In the genomic region with DNA sequence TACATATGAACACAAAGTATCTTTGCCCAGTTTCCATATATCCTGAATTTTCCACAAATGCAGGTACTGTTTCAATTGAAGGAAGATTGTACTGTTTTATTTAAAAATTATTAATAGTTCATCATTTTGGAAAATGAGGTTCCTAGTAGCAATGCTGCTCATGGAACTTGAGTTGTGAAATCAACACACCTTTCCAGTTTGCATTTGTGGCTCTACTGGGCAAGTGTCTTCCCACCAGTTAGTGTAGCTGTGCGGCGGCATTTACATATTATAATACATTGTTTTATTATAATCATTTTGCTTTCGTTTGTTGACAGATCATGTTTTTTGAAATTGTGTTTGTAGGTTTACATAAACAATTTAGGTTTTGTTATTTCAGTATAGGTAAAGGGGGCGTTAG, we compare ENCODE assay signal across 8 cellular contexts. TPM values are rescaled to one million over a fixed set of nuclear protein-coding genes. Genes with fewer than 3 reads are reported as not detected.
DNase-seq lines count a peak whose midpoint lies in the region; ATAC-seq and TF ChIP-seq lines count a peak whose summit lies in the region.

No MANE protein-coding gene starts in this region.

- H3K9me3 Mint-ChIP-seq in activated CD4-positive, alpha-beta T cell treated with anti-CD3 and anti-CD28 coated beads, Interleukin-2, amount 10 ng/mL, durations not matched to agents 7 days and 5 days = no peaks in the 10 kb centered on the region
- H3K9me3 Mint-ChIP-seq in activated T-helper 2 cell treated with anti-CD3 and anti-CD28 coated beads, Interferon-gamma antibody, Interleukin-2, Interleukin-4, amounts not matched to agents 10 μg/mL and 5 μg/mL and 100 μg/mL, durations not matched to agents 14 hours and 24 hours and 36 hours = no peaks in the 10 kb centered on the region

- no peaks in the 10 kb centered on the region for H3K36me3 ChIP-seq in kidney epithelial cell (ENCODE audit: control insufficient read depth, insufficient read depth, low read length)
- no peaks in the 10 kb centered on the region for H3K36me3 ChIP-seq in testis (ENCODE audit: low read depth, missing control alignments)

- TF ChIP-seq CTCF in kidney epithelial cell (IDR thresholded peaks at IDR 0.05; ENCODE audit: insufficient read depth, low read length, poor library complexity, severe bottlenecking) (no peak), testis (IDR thresholded peaks at IDR 0.05) (no peak)

- no peak for TF ChIP-seq POLR2A in testis (IDR thresholded peaks at IDR 0.05)

- intact Hi-C loops in activated T-helper 2 cell treated with anti-CD3 and anti-CD28 coated beads, Interferon-gamma antibody, Interleukin-2, Interleukin-4, amounts not matched to agents 10 μg/mL and 5 μg/mL and 100 μg/mL, durations not matched to agents 14 hours and 24 hours and 36 hours (cut with micrococcal nuclease) = loop anchor here (2.0 to 10.0 kb wide), 6 partner anchors 19 to 597 kb away; partner anchors contain the start of genes MED14 and USP9X
- intact Hi-C loops in testis (cut with DNase I; ENCODE audit: low total_unique reads) = no loop called here

- H3K27me3 Mint-ChIP-seq in activated CD4-positive, alpha-beta T cell treated with anti-CD3 and anti-CD28 coated beads, Interleukin-2, amount 10 ng/mL, durations not matched to agents 7 days and 5 days = no peaks in the 10 kb centered on the region
- no peaks in the 10 kb centered on the region for H3K27me3 Mint-ChIP-seq in activated T-helper 2 cell treated with anti-CD3 and anti-CD28 coated beads, Interferon-gamma antibody, Interleukin-2, Interleukin-4, amounts not matched to agents 10 μg/mL and 5 μg/mL and 100 μg/mL, durations not matched to agents 14 hours and 24 hours and 36 hours (ENCODE audit: low read depth)

- H3K27me3 ChIP-seq in kidney epithelial cell (ENCODE audit: control insufficient read depth, insufficient read depth, low read length) (no peaks in the 10 kb centered on the region), testis (no peaks in the 10 kb centered on the region)

- peak overlapping the region; percentile 30 for H3K4me3 ChIP-seq in kidney epithelial cell (ENCODE audit: low read depth, low read length)
- H3K4me3 ChIP-seq in testis = peak overlapping the region in 1 of 2 donors; percentile 82

- H3K27ac ChIP-seq in testis = peak overlapping the region; percentile 99

- ATAC-seq in HG02763 (IDR thresholded peaks at IDR 0.05; ENCODE audit: unreplicated experiment) = no peak
- ATAC-seq in HG03460 (IDR thresholded peaks at IDR 0.05; ENCODE audit: unreplicated experiment) = no peak

- no peaks in the 10 kb centered on the region for H3K9me3 ChIP-seq in testis

- H3K4me1 ChIP-seq in testis = no peaks in the 10 kb centered on the region

- H3K4me1 Mint-ChIP-seq in activated CD4-positive, alpha-beta T cell treated with anti-CD3 and anti-CD28 coated beads, Interleukin-2, amount 10 ng/mL, durations not matched to agents 7 days and 5 days = peaks cover 22% of the 10 kb centered on the region
- H3K4me1 Mint-ChIP-seq in activated T-helper 2 cell treated with anti-CD3 and anti-CD28 coated beads, Interferon-gamma antibody, Interleukin-2, Interleukin-4, amounts not matched to agents 10 μg/mL and 5 μg/mL and 100 μg/mL, durations not matched to agents 14 hours and 24 hours and 36 hours (ENCODE audit: low read depth) = peaks cover 18% of the 10 kb centered on the region

- POLR2A ChIA-PET in activated CD4-positive, alpha-beta T cell treated with anti-CD3 and anti-CD28 coated beads, Interleukin-2, amount 10 ng/mL, durations not matched to agents 7 days and 5 days (lab: Charles Lee) = no interaction called here

- peaks cover 15% of the 10 kb centered on the region for H3K36me3 Mint-ChIP-seq in activated CD4-positive, alpha-beta T cell treated with anti-CD3 and anti-CD28 coated beads, Interleukin-2, amount 10 ng/mL, durations not matched to agents 7 days and 5 days (ENCODE audit: low read depth)
- peaks cover 29% of the 10 kb centered on the region for H3K36me3 Mint-ChIP-seq in activated T-helper 2 cell treated with anti-CD3 and anti-CD28 coated beads, Interferon-gamma antibody, Interleukin-2, Interleukin-4, amounts not matched to agents 10 μg/mL and 5 μg/mL and 100 μg/mL, durations not matched to agents 14 hours and 24 hours and 36 hours (ENCODE audit: low read depth)

- WGBS in testis, 2 donors = 49 to 63% methylated on average over 4 of the region's 4 CpGs

- peak overlapping the region; percentile 93 for H3K4me3 Mint-ChIP-seq in activated CD4-positive, alpha-beta T cell treated with anti-CD3 and anti-CD28 coated beads, Interleukin-2, amount 10 ng/mL, durations not matched to agents 7 days and 5 days
- H3K4me3 Mint-ChIP-seq in activated T-helper 2 cell treated with anti-CD3 and anti-CD28 coated beads, Interferon-gamma antibody, Interleukin-2, Interleukin-4, amounts not matched to agents 10 μg/mL and 5 μg/mL and 100 μg/mL, durations not matched to agents 14 hours and 24 hours and 36 hours (ENCODE audit: low read depth) = peak overlapping the region; percentile 97

- peak overlapping the region; percentile 100 for H3K27ac Mint-ChIP-seq in activated CD4-positive, alpha-beta T cell treated with anti-CD3 and anti-CD28 coated beads, Interleukin-2, amount 10 ng/mL, durations not matched to agents 7 days and 5 days
- H3K27ac Mint-ChIP-seq in activated T-helper 2 cell treated with anti-CD3 and anti-CD28 coated beads, Interferon-gamma antibody, Interleukin-2, Interleukin-4, amounts not matched to agents 10 μg/mL and 5 μg/mL and 100 μg/mL, durations not matched to agents 14 hours and 24 hours and 36 hours = peak overlapping the region; percentile 100

- CTCF ChIA-PET in activated CD4-positive, alpha-beta T cell treated with anti-CD3 and anti-CD28 coated beads, Interleukin-2, amount 10 ng/mL, durations not matched to agents 7 days and 5 days (lab: Charles Lee) = interaction anchor here (0.8 to 1.2 kb wide), 2 partner anchors 8 to 9 kb away, joined by 3 to 4 read pairs; no protein-coding TSS in a partner anchor

- DNase-seq in activated CD4-positive, alpha-beta T cell treated with anti-CD3 and anti-CD28 coated beads, Interleukin-2, amount 10 ng/mL, durations not matched to agents 7 days and 5 days = no peak
- DNase-seq in activated CD4-positive, alpha-beta T cell treated with anti-CD3 and anti-CD28 coated beads for 48 hours = no peak
- no peak for DNase-seq in activated T-helper 2 cell treated with anti-CD3 and anti-CD28 coated beads, Interferon-gamma antibody, Interleukin-2, Interleukin-4, amounts not matched to agents 10 μg/mL and 5 μg/mL and 100 μg/mL, durations not matched to agents 14 hours and 24 hours and 36 hours (ENCODE audit: low spot score)
- DNase-seq in kidney epithelial cell (ENCODE audit: low read depth) = no peak
- DNase-seq in testis = no peak
- no peak for DNase-seq in Ammon's horn (ENCODE audit: low spot score)

RNA-seq across cellular contexts. Expression of gene DDX3X, which starts 2.0 kb away (rescaled TPM):
- 100 to 1,000 TPM; 181 to 227 TPM for total RNA-seq in activated CD4-positive, alpha-beta T cell treated with anti-CD3 and anti-CD28 coated beads, Interleukin-2, amount 10 ng/mL, durations not matched to agents 7 days and 5 days
- total RNA-seq in activated T-helper 2 cell treated with anti-CD3 and anti-CD28 coated beads, Interferon-gamma antibody, Interleukin-2, Interleukin-4, amounts not matched to agents 10 μg/mL and 5 μg/mL and 100 μg/mL, durations not matched to agents 14 hours and 24 hours and 36 hours = 250 and 251 TPM in 2 replicates
- total RNA-seq in kidney epithelial cell = 184 and 188 TPM in 2 replicates
- total RNA-seq in testis = 100 to 1,000 TPM; 121 to 157 TPM
- polyA plus RNA-seq in testis (ENCODE audit: insufficient read depth, low read depth, low replicate concordance) = 133 TPM
